In the genomic region with DNA sequence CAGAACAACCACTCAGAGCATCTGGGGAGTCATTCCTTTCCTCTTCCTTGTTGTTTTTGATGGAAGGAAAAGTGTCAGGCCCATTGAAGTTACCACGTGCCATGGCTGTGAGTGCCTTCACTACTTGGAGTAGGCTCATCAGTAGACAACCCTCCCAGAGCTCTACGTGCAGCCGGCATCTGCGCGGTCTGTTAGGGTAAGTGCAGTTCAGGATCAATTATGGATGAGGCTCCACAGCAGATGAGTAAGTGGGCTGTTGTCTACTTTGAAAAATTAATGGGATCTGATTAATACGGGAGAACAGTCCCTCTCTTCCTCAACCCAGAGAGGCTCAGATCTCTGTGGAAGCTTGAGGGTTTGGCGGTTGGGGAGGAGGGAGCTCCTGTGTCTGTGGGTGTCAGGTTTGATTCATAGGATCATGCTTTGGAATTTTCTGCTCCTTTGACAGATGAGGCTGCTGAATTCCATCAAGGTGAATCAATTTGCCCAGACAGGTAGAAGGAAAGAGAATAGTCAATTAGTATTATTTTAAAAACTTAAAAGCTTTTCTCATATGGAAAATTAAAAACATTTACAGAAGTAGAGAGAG, we compare ENCODE assay signal across 20 cellular contexts.
"Had no signal": no experiment of that assay in that cellular context is flagged by ENCODE, and none has a peak within 500 bp of the region (broad histone marks: within the 10 kb centered on the region; RNA-seq: fewer than 3 reads in every experiment).

No MANE protein-coding gene starts in this region.

- DNase-seq: activated CD4-positive, alpha-beta T cell treated with anti-CD3 and anti-CD28 coated beads, Interleukin-2, amount 50 U/mL, for 1 hour; activated CD4-positive, CD25-positive, alpha-beta regulatory T cell; activated gamma-delta T cell; activated T-cell treated with anti-CD3 and anti-CD28 coated beads, Interleukin-2, amount 50 U/mL, for 72 hours; dermis blood vessel endothelial cell; effector memory CD8-positive, alpha-beta T cell; foreskin melanocyte; glutamatergic neuron; hippocampal formation; islet precursor cell; nephron progenitor cell; nucleus accumbens; stimulated activated CD4-positive, alpha-beta T cell treated with anti-CD3 and anti-CD28 coated beads, Interleukin-2, amount 100 ng/mL, for 24 hours; stimulated activated naive CD4-positive, alpha-beta T cell treated with Interleukin-2 at 50 U/mL for 16 hours; T1000; thyroid gland had no signal

- H3K36me3 ChIP-seq: thyroid gland had no signal

- H3K27ac ChIP-seq: thyroid gland had no signal

- H3K4me3 Mint-ChIP-seq: activated naive CD4-positive, alpha-beta T cell treated with anti-CD3 and anti-CD28 coated beads, Interleukin-2, amount 50 U/mL, for 24 hours; effector memory CD8-positive, alpha-beta T cell; nephron progenitor cell had no signal

- H3K4me1 ChIP-seq: thyroid gland had no signal

- H3K27ac Mint-ChIP-seq: activated naive CD4-positive, alpha-beta T cell treated with anti-CD3 and anti-CD28 coated beads, Interleukin-2, amount 50 U/mL, for 24 hours; nephron progenitor cell had no signal

- FAIRE-seq: astrocyte had no signal

- ATAC-seq: effector memory CD8-positive, alpha-beta T cell; left lobe of liver had no signal

- H3K4me3 ChIP-seq: lung, thyroid gland had no signal

- H3K9me3 ChIP-seq: thyroid gland had no signal

- H3K36me3 Mint-ChIP-seq: activated naive CD4-positive, alpha-beta T cell treated with anti-CD3 and anti-CD28 coated beads, Interleukin-2, amount 50 U/mL, for 24 hours had no signal

- H3K9me3 Mint-ChIP-seq: activated naive CD4-positive, alpha-beta T cell treated with anti-CD3 and anti-CD28 coated beads, Interleukin-2, amount 50 U/mL, for 24 hours; effector memory CD8-positive, alpha-beta T cell; nephron progenitor cell had no signal

- H3K4me1 Mint-ChIP-seq: activated naive CD4-positive, alpha-beta T cell treated with anti-CD3 and anti-CD28 coated beads, Interleukin-2, amount 50 U/mL, for 24 hours; nephron progenitor cell had no signal

- H3K27me3 ChIP-seq: thyroid gland had no signal

- H3K27me3 Mint-ChIP-seq: activated naive CD4-positive, alpha-beta T cell treated with anti-CD3 and anti-CD28 coated beads, Interleukin-2, amount 50 U/mL, for 24 hours had no signal
